In the genomic region with DNA sequence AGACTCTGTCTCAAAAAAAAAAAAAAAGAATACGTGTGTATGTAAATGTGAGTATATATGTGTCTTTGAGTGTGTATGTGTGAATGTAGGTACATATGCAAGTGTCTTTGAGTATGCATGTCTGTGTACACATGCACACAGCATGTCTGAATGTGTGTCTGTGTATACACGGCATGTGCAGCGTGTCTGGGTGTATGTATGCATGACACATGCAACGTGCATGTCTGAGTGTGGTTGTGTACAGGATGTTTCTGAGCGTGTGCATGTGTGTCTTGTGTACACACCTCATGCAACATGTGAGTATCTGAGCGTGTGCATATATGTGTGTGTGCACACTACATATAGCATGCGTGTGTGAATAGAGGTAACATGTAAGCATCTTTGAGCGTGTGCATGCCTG, we compare ENCODE assay signal across 21 cellular contexts. TPM values are rescaled to one million over a fixed set of nuclear protein-coding genes. Genes with fewer than 3 reads are reported as not detected.
DNase-seq lines count a peak whose midpoint lies in the region; ATAC-seq, FAIRE-seq and TF ChIP-seq lines count a peak whose summit lies in the region.
"Had no signal": no experiment of that assay in that cellular context is flagged by ENCODE, and none has a peak within 500 bp of the region (broad histone marks: within the 10 kb centered on the region; RNA-seq: fewer than 3 reads in every experiment).

No MANE protein-coding gene starts in this region.

- no peaks in the 10 kb centered on the region for H3K36me3 ChIP-seq in mesenchymal stem cell (ENCODE audit: control insufficient read depth in 1 of 2, insufficient read depth in 2 of 2, low read depth in 1 of 2, low read length in 2 of 2)
- no peaks in the 10 kb centered on the region for H3K36me3 ChIP-seq in osteoblast (ENCODE audit: insufficient read depth, low read length)

- H3K18ac ChIP-seq in mesenchymal stem cell (ENCODE audit: low read depth in 1 of 2, low read length in 2 of 2), result no peak overlapping the region

- TF ChIP-seq POLR2A in GM12891 (IDR thresholded peaks at IDR 0.05; ENCODE audit: low read depth, low read length), result no peak

- no peaks in the 10 kb centered on the region for H3K9me3 ChIP-seq in mesenchymal stem cell (ENCODE audit: control insufficient read depth, low read length)
- no peaks in the 10 kb centered on the region for H3K9me3 ChIP-seq in osteoblast (ENCODE audit: low read depth, low read length)
- H3K9me3 ChIP-seq: Caco-2 had no signal

- DNase-seq in GM12891 (ENCODE audit: insufficient read length, low spot score), result no peak
- DNase-seq in HTR-8/SVneo (ENCODE audit: insufficient read length, low spot score), result no peak
- DNase-seq in mesenchymal stem cell, result no peak
- peak; percentile 62 for DNase-seq in osteoblast (ENCODE audit: insufficient read length, low spot score, missing footprints)
- DNase-seq in G401 (ENCODE audit: low spot score), result no peak
- DNase-seq in 8988T, result no peak
- DNase-seq: Caco-2; CD4-positive, CD25-positive, alpha-beta regulatory T cell; CD8-positive, alpha-beta T cell; DMS153; DND-41; GDM1; GOT3; HCEC 1CT had no signal

- no peaks in the 10 kb centered on the region for H3K79me1 ChIP-seq in mesenchymal stem cell (replicated peaks; ENCODE audit: low read length, poor library complexity, severe bottlenecking)

- TF ChIP-seq CTCF in osteoblast (IDR thresholded peaks at IDR 0.05; ENCODE audit: extremely low read depth, low read depth, low read length), result no peak

- no peak overlapping the region for H2BK12ac ChIP-seq in mesenchymal stem cell (ENCODE audit: low read length in 2 of 2)

- no peak overlapping the region for H3K4me3 ChIP-seq in mesenchymal stem cell (ENCODE audit: insufficient read depth in 1 of 2, low read depth in 1 of 2, low read length in 2 of 2)
- H3K4me3 ChIP-seq in osteoblast (ENCODE audit: insufficient read depth, low read length), result no peak overlapping the region
- H3K4me3 ChIP-seq: GM12878 had no signal

- no peak overlapping the region for H4K8ac ChIP-seq in mesenchymal stem cell (ENCODE audit: low read length)

- no peak overlapping the region for H3K14ac ChIP-seq in mesenchymal stem cell (ENCODE audit: low read length in 2 of 2)

- peaks cover 3% of the 10 kb centered on the region for H3K4me1 ChIP-seq in mesenchymal stem cell (ENCODE audit: control insufficient read depth, insufficient read depth, low read depth, low read length)
- H3K4me1 ChIP-seq in osteoblast (ENCODE audit: insufficient read depth, low read length), result no peaks in the 10 kb centered on the region
- H3K4me1 ChIP-seq: Caco-2 had no signal

- no peak for ATAC-seq in HG03039 (IDR thresholded peaks at IDR 0.05; ENCODE audit: unreplicated experiment)
- ATAC-seq: CD8-positive, alpha-beta T cell; GM12878 had no signal

- H3K9ac ChIP-seq in mesenchymal stem cell (ENCODE audit: low read length), result no peak overlapping the region

- H2BK5ac ChIP-seq in mesenchymal stem cell (ENCODE audit: low read depth, low read length, poor library complexity, severe bottlenecking), result no peak overlapping the region

- H3K79me2 ChIP-seq in osteoblast (ENCODE audit: insufficient read depth, low read length), result no peaks in the 10 kb centered on the region

- in situ Hi-C loops in G401 (cut with HindIII; ENCODE audit: low sequenced_read_pairs), result no loop called here

- 89% methylated on average over 8 of the region's 8 CpGs for WGBS in mesenchymal stem cell

- peaks cover 4 to 20% of the 10 kb centered on the region in 2 experiments for H3K27me3 ChIP-seq in mesenchymal stem cell (ENCODE audit: control insufficient read depth in 1 of 2, insufficient read depth in 1 of 2, low read length in 2 of 2)
- H3K27me3 ChIP-seq in osteoblast (ENCODE audit: insufficient read depth, low read length), result no peaks in the 10 kb centered on the region

- H2AFZ ChIP-seq in mesenchymal stem cell (ENCODE audit: low read depth, low read length) (no peak overlapping the region), osteoblast (ENCODE audit: low read length) (no peak overlapping the region)

- no peak overlapping the region for H3K4me2 ChIP-seq in mesenchymal stem cell (ENCODE audit: low read length, poor library complexity, severe bottlenecking)
- no peak overlapping the region for H3K4me2 ChIP-seq in osteoblast (ENCODE audit: insufficient read depth, low read length)

- H2AK5ac ChIP-seq in mesenchymal stem cell (ENCODE audit: low read length, severe bottlenecking), result no peak overlapping the region

- FAIRE-seq in GM12891 (lab: Jason Lieb, UNC), result peak; percentile 63
- FAIRE-seq in HTR-8/SVneo (lab: Jason Lieb, UNC), result peak; percentile 89
- FAIRE-seq: GM12878, GM18507, H54 had no signal

- no peak overlapping the region for H2BK15ac ChIP-seq in mesenchymal stem cell (ENCODE audit: low read depth, poor library complexity, severe bottlenecking)

- H3K23ac ChIP-seq in mesenchymal stem cell (ENCODE audit: low read length in 2 of 2), result no peak overlapping the region

- no peak overlapping the region for H2BK120ac ChIP-seq in mesenchymal stem cell (ENCODE audit: low read depth, low read length)

- H4K20me1 ChIP-seq in osteoblast (ENCODE audit: insufficient read depth, low read length), result no peaks in the 10 kb centered on the region

- H3K4ac ChIP-seq in mesenchymal stem cell (ENCODE audit: low read depth in 1 of 2, low read length in 2 of 2), result no peak overlapping the region

- H4K91ac ChIP-seq in mesenchymal stem cell (ENCODE audit: low read length), result peak overlapping the region; percentile 12

- H3K27ac ChIP-seq in mesenchymal stem cell (ENCODE audit: low read length, poor library complexity, severe bottlenecking), result no peak overlapping the region
- no peak overlapping the region for H3K27ac ChIP-seq in osteoblast (ENCODE audit: low read depth, low read length)
- H3K27ac ChIP-seq: C4-2B had no signal

TF ChIP-seq in GM12891, 5 proteins besides CTCF, POLR2A, EP300 and RAD21:
- TF ChIP-seq POLR2AphosphoS5 (IDR thresholded peaks at IDR 0.05; ENCODE audit: low read depth, low read length), result no peak
- TF ChIP-seq PAX5 (IDR thresholded peaks at IDR 0.05; ENCODE audit: insufficient read depth, low read length, severe bottlenecking), result no peak
- no peak for TF ChIP-seq TAF1 (IDR thresholded peaks at IDR 0.05; ENCODE audit: low read depth, low read length)
- TF ChIP-seq POU2F2 (IDR thresholded peaks at IDR 0.05; ENCODE audit: low read depth, low read length), result no peak
- TF ChIP-seq SPI1 (IDR thresholded peaks at IDR 0.05; ENCODE audit: low read depth, low read length), result no peak
TF ChIP-seq in GM12891: peak in this region for 0.

RNA-seq across cellular contexts. Expression of a gene that starts 20.8 kb away (rescaled TPM):
- 0.03 TPM for polyA plus RNA-seq in GM12891 (2012; ENCODE audit: low read depth, missing spikeins)
- polyA plus RNA-seq in mesenchymal stem cell (2013, experiment 1 of 2), result not detected
- not detected for polyA plus RNA-seq in mesenchymal stem cell (2013, experiment 2 of 2)
- not detected in 2 replicates for total RNA-seq in osteoblast
- total RNA-seq in G401 (2014; rRNA removed; shearing (Covaris generic)), result 0.55 and 0.81 TPM in 2 replicates
- total RNA-seq: A172 had no signal
- polyA plus RNA-seq: BJ; CD4-positive, CD25-positive, alpha-beta regulatory T cell; GM12878 had no signal
